ENCODE assay signal across 1 cellular context in genomic region chr16:1153480-1154160, GRCh38.
TF ChIP-seq lines count a peak whose summit lies in the region.

No MANE protein-coding gene starts in this region.

TF ChIP-seq in HCT116, 20 proteins besides CTCF, POLR2A, EP300 and RAD21 (continued from another document):
- TF ChIP-seq REST (IDR thresholded peaks at IDR 0.05; ENCODE audit: low read depth) = no peak
- no peak for TF ChIP-seq YY1 (IDR thresholded peaks at IDR 0.05; ENCODE audit: extremely low read depth, insufficient replicate concordance, low read depth, low read length)
- no peak for TF ChIP-seq SRF (IDR thresholded peaks at IDR 0.05; ENCODE audit: low read depth)
